13 cellular contexts compared by ENCODE assay signal in genomic region chr17:47267354-47267828, GRCh38. TPM values are rescaled to one million over a fixed set of nuclear protein-coding genes. Genes with fewer than 3 reads are reported as not detected.
DNase-seq lines count a peak whose midpoint lies in the region; ATAC-seq and TF ChIP-seq lines count a peak whose summit lies in the region.
"Had no signal": no experiment of that assay in that cellular context is flagged by ENCODE, and none has a peak within 500 bp of the region (broad histone marks: within the 10 kb centered on the region; RNA-seq: fewer than 3 reads in every experiment).

No MANE protein-coding gene starts in this region.

- no peak overlapping the region for H3K4me3 ChIP-seq in colonic mucosa
- H3K4me3 ChIP-seq in right lobe of liver, result no peak overlapping the region

- intact Hi-C loops in colonic mucosa (cut with DNase I) (no loop called here), right lobe of liver (cut with DNase I) (no loop called here)

- H3K27ac ChIP-seq in colonic mucosa (peak overlapping the region; percentile 15), right lobe of liver (peak overlapping the region in 2 of 3 donors; percentile 61 to 76)

- no peak overlapping the region for H3K9ac ChIP-seq in colonic mucosa (ENCODE audit: low read depth in 2 of 2, low read length in 2 of 2)

- DNase-seq in ACHN (peak; percentile 93), LoVo (ENCODE audit: low spot score) (peak; percentile 22), colonic mucosa (no peak), right lobe of liver (peak in 1 of 3 donors; percentile 57), NCI-H524 (lab: John Stamatoyannopoulos, UW) (no peak)
- no peak for DNase-seq in stimulated activated CD8-positive, alpha-beta memory T cell treated with anti-CD3 and anti-CD28 coated beads, Interleukin-4, amount 100 ng/mL, for 48 hours
- DNase-seq: Kasumi-1; naive thymus-derived CD8-positive, alpha-beta T cell; stimulated activated CD4-positive, alpha-beta T cell treated with anti-CD3 and anti-CD28 coated beads, Interleukin-4, amount 100 ng/mL, for 24 hours had no signal

- no peaks in the 10 kb centered on the region for H3K36me3 ChIP-seq in colonic mucosa
- no peaks in the 10 kb centered on the region for H3K36me3 ChIP-seq in right lobe of liver

- TF ChIP-seq CTCF in colonic mucosa (IDR thresholded peaks at IDR 0.05), result no peak
- TF ChIP-seq CTCF in right lobe of liver (IDR thresholded peaks at IDR 0.05), result no peak

- peak; percentile 73 to 88 (median 84) for ATAC-seq in right lobe of liver
- no peak for ATAC-seq in GM21526 (IDR thresholded peaks at IDR 0.05; ENCODE audit: low FRiP score, unreplicated experiment)
- no peak for ATAC-seq in GM21447 (IDR thresholded peaks at IDR 0.05; ENCODE audit: unreplicated experiment)
- ATAC-seq: naive thymus-derived CD8-positive, alpha-beta T cell had no signal

- H3K9me3 ChIP-seq in colonic mucosa (no peaks in the 10 kb centered on the region), right lobe of liver (no peaks in the 10 kb centered on the region)

- TF ChIP-seq POLR2A in right lobe of liver (IDR thresholded peaks at IDR 0.05), result no peak

- H3K27me3 ChIP-seq in colonic mucosa (no peaks in the 10 kb centered on the region), right lobe of liver (no peaks in the 10 kb centered on the region)

- in situ Hi-C loops in ACHN (cut with HindIII; ENCODE audit: low pct_ligation_motif_present, low pct_unique_long_range_greater_than_20kb, low sequenced_read_pairs), result no loop called here

- H3K4me1 ChIP-seq in colonic mucosa, result no peaks in the 10 kb centered on the region
- peaks cover 0 to 34% (median 8%) of the 10 kb centered on the region in 4 donors for H3K4me1 ChIP-seq in right lobe of liver

- 10% methylated on average over 1 of the region's 1 CpG for WGBS in right lobe of liver (ENCODE audit: insufficient coverage, low coverage, low lambda C conversion rate, missing lambda C conversion rate)

RNA-seq across cellular contexts. Expression of gene ITGB3, which starts 13.8 kb away (rescaled TPM):
- total RNA-seq in colonic mucosa (10 to 100 TPM in 1 of 2 donors, 1 to 10 TPM in 1; 1.9 to 15.4 TPM), right lobe of liver (1 to 10 TPM; 2.2 to 8.0 (median 4.8) TPM)
- total RNA-seq: naive thymus-derived CD8-positive, alpha-beta T cell; NCI-H460 had no signal

RNA-seq across cellular contexts. Expression of gene EFCAB13, which starts 56.4 kb away (rescaled TPM):
- total RNA-seq in colonic mucosa, result 1 to 10 TPM; 2.6 to 3.2 TPM
- 1 to 10 TPM in 5 of 6 experiments, under 1 TPM in 1; 0.68 to 7.2 (median 3.2) TPM for total RNA-seq in right lobe of liver

RNA-seq across cellular contexts. Expression of gene MYL4, which starts 58.2 kb away (rescaled TPM):
- total RNA-seq in colonic mucosa (under 1 TPM; 0.59 to 0.69 TPM), right lobe of liver (under 1 TPM in 4 of 6 experiments, not detected in 2; 0.42 to 0.80 (median 0.58) TPM)
- total RNA-seq: activated CD8-positive, alpha-beta memory T cell treated with anti-CD3 and anti-CD28 coated beads for 36 hours; naive thymus-derived CD8-positive, alpha-beta T cell; NCI-H460 had no signal

Comparison
In these comparisons a context has a peak if more than half of its experiments do, and no peak if none do; other contexts are left out.
1. DNase-seq: peak in ACHN (single experiment) and LoVo (single experiment); none in colonic mucosa (single experiment), NCI-H524 (0 of 2) and stimulated activated CD8-positive, alpha-beta memory T cell treated with anti-CD3 and anti-CD28 coated beads, Interleukin-4, amount 100 ng/mL, for 48 hours (single experiment).
2. ATAC-seq: peak in right lobe of liver (4 of 4); none in GM21526 (single experiment) and GM21447 (single experiment).